ENCODE assay signal across 17 cellular contexts in the genomic region with DNA sequence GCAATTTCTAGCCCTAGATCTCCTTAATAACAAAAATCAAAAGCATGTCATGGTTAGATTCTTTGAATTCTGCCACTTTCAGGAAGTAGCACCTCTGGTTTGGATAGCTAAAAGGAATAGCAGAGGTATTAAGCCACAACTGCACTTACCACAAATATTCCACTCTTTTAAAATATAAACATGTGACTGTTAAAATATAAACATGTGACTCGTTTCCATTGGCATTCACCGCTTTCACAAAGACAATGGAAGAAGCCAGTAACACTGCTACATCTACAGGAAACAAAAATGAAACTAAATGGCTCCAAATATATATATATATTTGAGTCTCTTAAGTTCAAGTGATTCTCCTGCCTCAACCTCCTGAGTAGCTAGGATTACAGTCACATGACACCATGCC.
A peak's percentile ranks its signal among the peaks of the same experiment; 100 is the strongest.
DNase-seq lines count a peak whose midpoint lies in the region; ATAC-seq and TF ChIP-seq lines count a peak whose summit lies in the region.
"Had no signal": no experiment of that assay in that cellular context is flagged by ENCODE, and none has a peak within 500 bp of the region (broad histone marks: within the 10 kb centered on the region; RNA-seq: fewer than 3 reads in every experiment).

No MANE protein-coding gene starts in this region.

- no peak overlapping the region for H3K27ac Mint-ChIP-seq in activated CD4-positive, alpha-beta T cell treated with anti-CD3 and anti-CD28 coated beads for 36 hours
- H3K27ac Mint-ChIP-seq in nephron progenitor cell: no peak overlapping the region
- H3K27ac Mint-ChIP-seq: B cell had no signal

- in situ Hi-C loops in astrocyte of the spinal cord (cut with HindIII; ENCODE audit: low sequenced_read_pairs): no loop called here

- TF ChIP-seq CTCF in astrocyte of the spinal cord (IDR thresholded peaks at IDR 0.05; ENCODE audit: low read depth, low read length) (no peak), nephron progenitor cell (IDR thresholded peaks at IDR 0.05) (no peak)

- H3K9me3 Mint-ChIP-seq in activated CD4-positive, alpha-beta T cell treated with anti-CD3 and anti-CD28 coated beads for 36 hours (ENCODE audit: low read depth): no peaks in the 10 kb centered on the region
- no peaks in the 10 kb centered on the region for H3K9me3 Mint-ChIP-seq in nephron progenitor cell

- peaks cover 5% of the 10 kb centered on the region for H3K36me3 Mint-ChIP-seq in activated CD4-positive, alpha-beta T cell treated with anti-CD3 and anti-CD28 coated beads for 36 hours (ENCODE audit: low read depth)
- H3K36me3 Mint-ChIP-seq in nephron progenitor cell (ENCODE audit: low read depth): peaks cover 17% of the 10 kb centered on the region

- peak overlapping the region; percentile 86 for H3K27ac ChIP-seq in ACC112 (ENCODE audit: low read depth, low read length)
- H3K27ac ChIP-seq: esophagus muscularis mucosa, tibial nerve had no signal

- 0 out of 2 replicates have a peak, but pooled peaks cover 3% of the 10 kb centered on the region for H3K36me3 ChIP-seq in ACC112 (ENCODE audit: insufficient read depth, low read length)
- H3K36me3 ChIP-seq: esophagus muscularis mucosa, tibial nerve had no signal

- no peaks in the 10 kb centered on the region for H3K27me3 ChIP-seq in ACC112 (ENCODE audit: insufficient read depth, low read length)
- H3K27me3 ChIP-seq: esophagus muscularis mucosa, tibial nerve had no signal

- POLR2A ChIA-PET in activated CD4-positive, alpha-beta T cell treated with anti-CD3 and anti-CD28 coated beads for 36 hours (lab: Charles Lee): no interaction called here

- H2AFZ ChIP-seq in ACC112 (ENCODE audit: low read length, unreplicated experiment): peak overlapping the region; percentile 27

- CTCF ChIA-PET in activated CD4-positive, alpha-beta T cell treated with anti-CD3 and anti-CD28 coated beads for 36 hours (lab: Charles Lee): interaction anchor here (0.6 kb wide), 1 partner anchor 1392 kb away, joined by 3 read pairs; no protein-coding TSS in a partner anchor

- H3K4me3 Mint-ChIP-seq in activated CD4-positive, alpha-beta T cell treated with anti-CD3 and anti-CD28 coated beads for 36 hours: no peak overlapping the region
- no peak overlapping the region for H3K4me3 Mint-ChIP-seq in nephron progenitor cell
- H3K4me3 Mint-ChIP-seq: B cell had no signal

- intact Hi-C loops in activated CD4-positive, alpha-beta T cell treated with anti-CD3 and anti-CD28 coated beads for 36 hours (cut with DNase I, micrococcal nuclease): no loop called here

- H3K4me1 Mint-ChIP-seq in activated CD4-positive, alpha-beta T cell treated with anti-CD3 and anti-CD28 coated beads for 36 hours: no peaks in the 10 kb centered on the region
- H3K4me1 Mint-ChIP-seq in nephron progenitor cell: peaks cover 17% of the 10 kb centered on the region
- H3K4me1 Mint-ChIP-seq: B cell had no signal

- H3K4me3 ChIP-seq in ACC112 (ENCODE audit: low read depth, low read length) (peak overlapping the region; percentile 41; the same call in 1 of the 2 replicates), astrocyte of the spinal cord (ENCODE audit: low read depth, low read length) (no peak overlapping the region)
- H3K4me3 ChIP-seq: esophagus muscularis mucosa, tibial nerve had no signal

- peaks cover 30% of the 10 kb centered on the region for H3K4me1 ChIP-seq in ACC112 (ENCODE audit: control insufficient read depth, insufficient read depth, low read length, unreplicated experiment)
- H3K4me1 ChIP-seq: tibial nerve had no signal

- peak; percentile 81 for DNase-seq in H4 (ENCODE audit: low spot score)
- peak; percentile 89 for DNase-seq in astrocyte of the spinal cord (ENCODE audit: low read depth, low spot score)
- peak; percentile 33 for DNase-seq in hepatic stellate cell (ENCODE audit: low spot score)
- DNase-seq in activated CD4-positive, alpha-beta T cell treated with anti-CD3 and anti-CD28 coated beads for 36 hours: no peak
- DNase-seq in CD1c-positive myeloid dendritic cell (ENCODE audit: extremely low spot score): no peak
- DNase-seq in nephron progenitor cell: no peak
- DNase-seq: activated naive CD4-positive, alpha-beta T cell; cerebellar nuclear complex; GOT3; NCI-H748 treated with DMSO at 0.1 percent for 48 hours; stimulated activated CD8-positive, alpha-beta memory T cell treated with anti-CD3 and anti-CD28 coated beads, Interleukin-4, amount 100 ng/mL, for 48 hours had no signal

- no peaks in the 10 kb centered on the region for H3K27me3 Mint-ChIP-seq in activated CD4-positive, alpha-beta T cell treated with anti-CD3 and anti-CD28 coated beads for 36 hours
- no peaks in the 10 kb centered on the region for H3K27me3 Mint-ChIP-seq in nephron progenitor cell (ENCODE audit: low read depth, poor library complexity)
- H3K27me3 Mint-ChIP-seq: B cell had no signal

- no peaks in the 10 kb centered on the region for H3K79me2 ChIP-seq in ACC112 (ENCODE audit: control insufficient read depth, insufficient read depth, low read length, unreplicated experiment)

- ATAC-seq in GM18873 (IDR thresholded peaks at IDR 0.05; ENCODE audit: low FRiP score, unreplicated experiment): no peak
- ATAC-seq in activated CD4-positive, alpha-beta T cell treated with anti-CD3 and anti-CD28 coated beads for 36 hours: no peak
- ATAC-seq: Right ventricle myocardium inferior had no signal

Comparison
In these comparisons a context has a peak if more than half of its experiments do, and no peak if none do; other contexts are left out.
1. DNase-seq: peak in H4 (single experiment), astrocyte of the spinal cord (single experiment) and hepatic stellate cell (single experiment); none in activated CD4-positive, alpha-beta T cell treated with anti-CD3 and anti-CD28 coated beads for 36 hours (single experiment), CD1c-positive myeloid dendritic cell (single experiment) and nephron progenitor cell (single experiment).